12 cellular contexts compared by ENCODE assay signal in genomic region chr6:112251170-112251945, GRCh38. TPM values are rescaled to one million over a fixed set of nuclear protein-coding genes. Genes with fewer than 3 reads are reported as not detected.
DNase-seq lines count a peak whose midpoint lies in the region; ATAC-seq, FAIRE-seq and TF ChIP-seq lines count a peak whose summit lies in the region.
"Had no signal": no experiment of that assay in that cellular context is flagged by ENCODE, and none has a peak within 500 bp of the region (broad histone marks: within the 10 kb centered on the region; RNA-seq: fewer than 3 reads in every experiment).

No MANE protein-coding gene starts in this region.

- H3K4me3 ChIP-seq in HFF-Myc (replicated peaks; ENCODE audit: low read depth, low read length), result peak overlapping the region; percentile 88
- H3K4me3 ChIP-seq in dorsolateral prefrontal cortex, result peak overlapping the region in 48 of 59 donors; percentile 12 to 85 (median 74)
- H3K4me3 ChIP-seq in lung, result peak overlapping the region; percentile 37
- H3K4me3 ChIP-seq in testis, result peak overlapping the region in 1 of 2 donors; percentile 82

- FAIRE-seq in frontal cortex (lab: Jason Lieb, UNC), result no peak

- H3K27ac ChIP-seq in dorsolateral prefrontal cortex, result peak overlapping the region in 29 of 59 donors; percentile 3 to 91 (median 35)
- H3K27ac ChIP-seq in lung (ENCODE audit: low read depth in 1 of 2, low read length in 1 of 2), result peak overlapping the region; percentile 70 to 87
- peak overlapping the region in 1 of 2 donors; percentile 93 for H3K27ac ChIP-seq in testis

- TF ChIP-seq CTCF in HFF-Myc (IDR thresholded peaks at IDR 0.05; ENCODE audit: low read depth, low read length, missing control alignments) (no peak), dorsolateral prefrontal cortex (IDR thresholded peaks at IDR 0.05 in 54 of 56, conservative IDR thresholded peaks at IDR 0.05 in 2 of 56; ENCODE audit: low read depth in 1 of 56, partially characterized antibody in 56 of 56) (no peak), lung (IDR thresholded peaks at IDR 0.05; ENCODE audit: control extremely low read depth, extremely low read depth) (no peak), testis (IDR thresholded peaks at IDR 0.05) (no peak)

- DNase-seq in HFF-Myc (ENCODE audit: extremely low read depth, low read depth) (no peak), dorsolateral prefrontal cortex (no peak), lung (ENCODE audit: low spot score) (no peak), testis (peak; percentile 75), frontal cortex (ENCODE audit: low spot score in 2 of 2) (no peak)
- DNase-seq: activated CD8-positive, alpha-beta memory T cell treated with anti-CD3 and anti-CD28 coated beads, Interleukin-2, amount 50 U/mL, for 4 hours; DMS153; H7; stimulated activated CD4-positive, alpha-beta T cell treated with anti-CD3 and anti-CD28 coated beads, Interleukin-1b, Interleukin-23, amount 100 ng/mL, for 48 hours had no signal

- H3K4me1 ChIP-seq in lung (ENCODE audit: control insufficient read depth in 2 of 2, insufficient read depth in 2 of 2, low read length in 2 of 2), result peaks cover 4 to 29% of the 10 kb centered on the region in 2 donors
- H3K4me1 ChIP-seq in testis, result peaks cover 22% of the 10 kb centered on the region

- no peak for TF ChIP-seq POLR2A in testis (IDR thresholded peaks at IDR 0.05)

- H3K9me3 ChIP-seq in lung (ENCODE audit: control insufficient read depth in 2 of 2, insufficient read depth in 1 of 2, low read length in 1 of 2) (no peaks in the 10 kb centered on the region), testis (no peaks in the 10 kb centered on the region)

- 51 to 73% methylated on average over 7 of the region's 7 CpGs for WGBS in lung, 2 donors
- 54 to 63% methylated on average over 7 of the region's 7 CpGs for WGBS in testis, 2 donors

- no peak for ATAC-seq in lung (ENCODE audit: insufficient read depth, low FRiP score)
- no peak for ATAC-seq in HG03432 (IDR thresholded peaks at IDR 0.05; ENCODE audit: unreplicated experiment)
- no peak for ATAC-seq in GM21360 (IDR thresholded peaks at IDR 0.05; ENCODE audit: unreplicated experiment)
- no peak for ATAC-seq in HG03469 (IDR thresholded peaks at IDR 0.05; ENCODE audit: unreplicated experiment)

- H3K36me3 ChIP-seq in lung (ENCODE audit: control insufficient read depth in 2 of 2, insufficient read depth in 2 of 2, low read length in 2 of 2) (no peaks in the 10 kb centered on the region), testis (ENCODE audit: low read depth, missing control alignments) (no peaks in the 10 kb centered on the region)

- intact Hi-C loops in dorsolateral prefrontal cortex (cut with DNase I) (no loop called here), testis (cut with DNase I; ENCODE audit: low total_unique reads) (no loop called here)

- peaks cover 0 to 13% (median 0%) of the 10 kb centered on the region in 45 donors for H3K27me3 ChIP-seq in dorsolateral prefrontal cortex
- H3K27me3 ChIP-seq in lung (ENCODE audit: control insufficient read depth, insufficient read depth), result no peaks in the 10 kb centered on the region
- H3K27me3 ChIP-seq in testis, result no peaks in the 10 kb centered on the region

RNA-seq across cellular contexts. Expression of gene LAMA4, which starts 3.0 kb away (rescaled TPM):
- total RNA-seq in dorsolateral prefrontal cortex (10 to 100 TPM; 11.7 to 46.8 (median 26.5) TPM), lung (100 to 1,000 TPM; 121 to 261 TPM), testis (10 to 100 TPM; 49.2 to 61.0 TPM), frontal cortex (24.1 TPM)
- polyA plus RNA-seq in lung (10 to 100 TPM; 28.4 to 38.6 TPM), testis (ENCODE audit: insufficient read depth, low read depth, low replicate concordance) (37.6 TPM)
